23 cellular contexts compared by ENCODE assay signal in genomic region chr6:64736421-64736950, GRCh38.
"Had no signal": no experiment of that assay in that cellular context is flagged by ENCODE, and none has a peak within 500 bp of the region (broad histone marks: within the 10 kb centered on the region; RNA-seq: fewer than 3 reads in every experiment).

No MANE protein-coding gene starts in this region.

- DNase-seq: activated CD4-positive, alpha-beta memory T cell treated with anti-CD3 and anti-CD28 coated beads for 36 hours; activated CD4-positive, alpha-beta T cell treated with anti-CD3 and anti-CD28 coated beads for 48 hours; activated naive CD4-positive, alpha-beta T cell treated with Interleukin-2 at 50 U/mL for 16 hours; activated naive CD8-positive, alpha-beta T cell treated with anti-CD3 and anti-CD28 coated beads for 36 hours; activated T-cell treated with anti-CD3 and anti-CD28 coated beads, Interleukin-2, amount 50 U/mL, for 48 hours; amniotic stem cell; effector CD4-positive, alpha-beta T cell; foreskin melanocyte; glutamatergic neuron; hippocampal formation; left ventricle myocardium inferior; naive thymus-derived CD8-positive, alpha-beta T cell; small intestine; stimulated activated CD4-positive, alpha-beta T cell treated with anti-CD3 and anti-CD28 coated beads, Interleukin-15, amount 100 ng/mL, for 24 hours; stomach; T-helper 9 cell had no signal

- H3K4me3 Mint-ChIP-seq: activated CD4-positive, alpha-beta memory T cell treated with anti-CD3 and anti-CD28 coated beads for 36 hours; activated naive CD8-positive, alpha-beta T cell treated with anti-CD3 and anti-CD28 coated beads for 36 hours; dendritic cell treated with granulocyte-macrophage colony-stimulating factor and Interleukin-4, amounts not matched to agents 40 ng/mL and 50 ng/mL, for 4 days; mesothelial cell of epicardium; naive thymus-derived CD8-positive, alpha-beta T cell; neural progenitor cell; stimulated activated memory B cell treated with anti-CD40 and anti-IgM and Interleukin-4, amounts not matched to agents 10 μg/mL and 1 μg/mL and 100 μg/mL, for 72 hours had no signal

- H3K36me3 Mint-ChIP-seq: activated CD4-positive, alpha-beta memory T cell treated with anti-CD3 and anti-CD28 coated beads for 36 hours; activated naive CD8-positive, alpha-beta T cell treated with anti-CD3 and anti-CD28 coated beads for 36 hours; mesothelial cell of epicardium; naive thymus-derived CD8-positive, alpha-beta T cell; neural progenitor cell; stimulated activated memory B cell treated with anti-CD40 and anti-IgM and Interleukin-4, amounts not matched to agents 10 μg/mL and 1 μg/mL and 100 μg/mL, for 72 hours had no signal

- H3K27me3 Mint-ChIP-seq: activated CD4-positive, alpha-beta memory T cell treated with anti-CD3 and anti-CD28 coated beads for 36 hours; activated naive CD8-positive, alpha-beta T cell treated with anti-CD3 and anti-CD28 coated beads for 36 hours; dendritic cell treated with granulocyte-macrophage colony-stimulating factor and Interleukin-4, amounts not matched to agents 40 ng/mL and 50 ng/mL, for 4 days; naive thymus-derived CD8-positive, alpha-beta T cell; stimulated activated memory B cell treated with anti-CD40 and anti-IgM and Interleukin-4, amounts not matched to agents 10 μg/mL and 1 μg/mL and 100 μg/mL, for 72 hours had no signal

- H3K36me3 ChIP-seq: left ventricle myocardium inferior, neural progenitor cell, stomach, suprapubic skin, tibial nerve had no signal

- H3K9me3 Mint-ChIP-seq: dendritic cell treated with granulocyte-macrophage colony-stimulating factor and Interleukin-4, amounts not matched to agents 40 ng/mL and 50 ng/mL, for 4 days had no signal

- H3K27me3 ChIP-seq: neural progenitor cell, stomach, suprapubic skin, tibial nerve had no signal

- H3K4me1 Mint-ChIP-seq: activated naive CD8-positive, alpha-beta T cell treated with anti-CD3 and anti-CD28 coated beads for 36 hours; mesothelial cell of epicardium; naive thymus-derived CD8-positive, alpha-beta T cell; neural progenitor cell; stimulated activated memory B cell treated with anti-CD40 and anti-IgM and Interleukin-4, amounts not matched to agents 10 μg/mL and 1 μg/mL and 100 μg/mL, for 72 hours had no signal

- H3K4me1 ChIP-seq: left ventricle myocardium inferior, neural progenitor cell, stomach, suprapubic skin, tibial nerve had no signal

- H3K9me3 ChIP-seq: tibial nerve had no signal

- H3K4me3 ChIP-seq: left ventricle myocardium inferior, neural progenitor cell, stomach, suprapubic skin, tibial nerve had no signal

- H3K9ac ChIP-seq: neural progenitor cell had no signal

- ATAC-seq: naive thymus-derived CD8-positive, alpha-beta T cell; sciatic nerve; stimulated activated memory B cell treated with anti-CD40 and anti-IgM and Interleukin-4, amounts not matched to agents 10 μg/mL and 1 μg/mL and 100 μg/mL, for 72 hours had no signal

- H3K27ac ChIP-seq: left ventricle myocardium inferior, neural progenitor cell, stomach, suprapubic skin, tibial nerve had no signal

- H2AFZ ChIP-seq: neural progenitor cell had no signal

- H3K27ac Mint-ChIP-seq: activated CD4-positive, alpha-beta memory T cell treated with anti-CD3 and anti-CD28 coated beads for 36 hours; activated naive CD8-positive, alpha-beta T cell treated with anti-CD3 and anti-CD28 coated beads for 36 hours; dendritic cell treated with granulocyte-macrophage colony-stimulating factor and Interleukin-4, amounts not matched to agents 40 ng/mL and 50 ng/mL, for 4 days; mesothelial cell of epicardium; naive thymus-derived CD8-positive, alpha-beta T cell; neural progenitor cell; stimulated activated memory B cell treated with anti-CD40 and anti-IgM and Interleukin-4, amounts not matched to agents 10 μg/mL and 1 μg/mL and 100 μg/mL, for 72 hours had no signal

- H3K4me2 ChIP-seq: neural progenitor cell had no signal
